Comparison of ENCODE assay signal across 23 cellular contexts in the genomic region with DNA sequence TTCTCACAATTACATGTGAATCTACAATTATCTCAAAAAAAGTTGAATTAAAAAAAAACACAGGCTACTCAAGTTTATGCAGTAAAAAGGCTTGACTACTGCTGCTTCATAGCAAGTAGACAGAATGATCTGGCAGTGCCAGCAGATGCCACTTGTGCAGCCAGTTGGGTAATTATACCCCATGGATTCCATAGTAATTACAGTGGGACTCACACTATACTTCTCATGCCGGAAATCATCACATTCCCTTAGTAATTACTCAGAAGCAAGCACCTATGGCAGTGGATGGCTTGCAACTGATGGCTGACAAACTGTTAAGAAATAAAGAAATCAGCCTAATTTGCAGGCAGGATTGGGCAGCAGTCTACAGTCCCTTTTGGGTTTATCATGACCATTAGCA.
"Had no signal": no experiment of that assay in that cellular context is flagged by ENCODE, and none has a peak within 500 bp of the region (broad histone marks: within the 10 kb centered on the region; RNA-seq: fewer than 3 reads in every experiment).

No MANE protein-coding gene starts in this region.

- FAIRE-seq: islet of Langerhans had no signal

- H3K4me1 ChIP-seq: gastrocnemius medialis, psoas muscle had no signal

- H3K27me3 ChIP-seq: brain microvascular endothelial cell, gastrocnemius medialis, heart right ventricle, spleen had no signal

- H3K27ac Mint-ChIP-seq: activated CD8-positive, alpha-beta T cell treated with anti-CD3 and anti-CD28 coated beads for 36 hours; activated naive CD8-positive, alpha-beta T cell; activated T-cell treated with anti-CD3 and anti-CD28 coated beads, Interleukin-2, amount 50 U/mL, for 72 hours; dendritic cell treated with granulocyte-macrophage colony-stimulating factor and Interleukin-4, amounts not matched to agents 40 ng/mL and 50 ng/mL, for 4 days; stimulated activated naive CD8-positive, alpha-beta T cell treated with anti-CD3 and anti-CD28 coated beads, Interleukin-15, amount 100 ng/mL, for 72 hours; type B pancreatic cell; WTC11 had no signal

- H3K27me3 Mint-ChIP-seq: activated CD8-positive, alpha-beta T cell treated with anti-CD3 and anti-CD28 coated beads for 36 hours; activated naive CD8-positive, alpha-beta T cell; dendritic cell treated with granulocyte-macrophage colony-stimulating factor and Interleukin-4, amounts not matched to agents 40 ng/mL and 50 ng/mL, for 4 days; stimulated activated naive CD8-positive, alpha-beta T cell treated with anti-CD3 and anti-CD28 coated beads, Interleukin-15, amount 100 ng/mL, for 72 hours; type B pancreatic cell had no signal

- DNase-seq: activated CD4-positive, alpha-beta T cell treated with anti-CD3 and anti-CD28 coated beads for 4 hours; activated CD8-positive, alpha-beta memory T cell treated with anti-CD3 and anti-CD28 coated beads, Interleukin-2, amount 50 U/mL, for 4 hours; activated CD8-positive, alpha-beta T cell treated with anti-CD3 and anti-CD28 coated beads for 36 hours; activated gamma-delta T cell; activated T-cell treated with anti-CD3 and anti-CD28 coated beads, Interleukin-2, amount 50 U/mL, for 72 hours; amygdala; brain microvascular endothelial cell; effector memory CD4-positive, alpha-beta T cell; gastrocnemius medialis; heart right ventricle; psoas muscle; spleen; stimulated activated CD4-positive, alpha-beta T cell treated with anti-CD3 and anti-CD28 coated beads, Interleukin-1b, Interleukin-23, amount 100 ng/mL, for 48 hours; stimulated activated naive CD8-positive, alpha-beta T cell treated with anti-CD3 and anti-CD28 coated beads, Interleukin-15, amount 100 ng/mL, for 72 hours; T-helper 2 cell had no signal

- H3K36me3 Mint-ChIP-seq: activated naive CD8-positive, alpha-beta T cell; type B pancreatic cell had no signal

- H3K4me3 ChIP-seq: gastrocnemius medialis, heart right ventricle, psoas muscle, spleen had no signal

- ATAC-seq: activated CD8-positive, alpha-beta T cell treated with anti-CD3 and anti-CD28 coated beads for 36 hours; activated T-cell treated with anti-CD3 and anti-CD28 coated beads, Interleukin-2, amount 50 U/mL, for 72 hours; gastrocnemius medialis; heart right ventricle; left lobe of liver; psoas muscle; sciatic nerve; stimulated activated naive CD8-positive, alpha-beta T cell treated with anti-CD3 and anti-CD28 coated beads, Interleukin-15, amount 100 ng/mL, for 72 hours; WTC11 had no signal

- H3K27ac ChIP-seq: brain microvascular endothelial cell, gastrocnemius medialis, heart right ventricle, psoas muscle, spleen had no signal

- H3K4me1 Mint-ChIP-seq: neural crest cell; stimulated activated naive CD8-positive, alpha-beta T cell treated with anti-CD3 and anti-CD28 coated beads, Interleukin-15, amount 100 ng/mL, for 72 hours; WTC11 had no signal

- H3K4me3 Mint-ChIP-seq: activated CD8-positive, alpha-beta T cell treated with anti-CD3 and anti-CD28 coated beads for 36 hours; activated naive CD8-positive, alpha-beta T cell; activated T-cell treated with anti-CD3 and anti-CD28 coated beads, Interleukin-2, amount 50 U/mL, for 72 hours; dendritic cell treated with granulocyte-macrophage colony-stimulating factor and Interleukin-4, amounts not matched to agents 40 ng/mL and 50 ng/mL, for 4 days; neural crest cell; stimulated activated naive CD8-positive, alpha-beta T cell treated with anti-CD3 and anti-CD28 coated beads, Interleukin-15, amount 100 ng/mL, for 72 hours; type B pancreatic cell; WTC11 had no signal

- H3K36me3 ChIP-seq: brain microvascular endothelial cell, gastrocnemius medialis, heart right ventricle, spleen had no signal
